8 cellular contexts compared by ENCODE assay signal in the genomic region with DNA sequence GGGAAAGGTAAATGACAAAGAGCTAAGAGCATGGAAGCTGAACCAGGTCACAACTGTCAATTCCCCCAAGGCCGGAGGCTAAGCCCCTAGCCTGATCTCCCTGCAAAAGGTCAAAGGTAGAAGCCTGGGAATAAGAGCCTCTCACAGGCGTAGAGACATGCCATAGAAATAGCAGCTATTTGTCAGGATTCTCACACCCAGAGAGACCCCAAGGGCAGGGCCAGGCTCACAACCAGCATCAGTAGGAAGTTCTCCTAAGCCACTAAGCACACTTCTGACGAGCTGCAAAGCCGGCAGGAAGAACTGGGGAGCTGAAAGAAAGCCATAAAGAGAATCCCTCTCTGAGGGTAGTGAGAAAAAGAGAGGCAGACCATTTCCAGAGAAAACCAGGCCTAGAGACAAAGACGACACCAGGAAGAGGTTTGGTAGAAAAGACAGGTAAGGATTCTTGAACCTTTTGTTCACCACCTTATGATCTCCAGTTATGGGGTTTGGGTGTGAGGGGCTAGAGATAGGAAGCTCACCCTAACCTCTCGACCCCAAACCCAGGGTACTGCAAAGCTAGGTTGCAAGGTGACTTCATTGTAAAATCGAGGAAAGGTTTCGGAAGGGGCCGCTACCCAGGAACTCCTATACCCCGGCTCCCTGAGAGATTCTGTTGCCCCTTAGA. TPM values are rescaled to one million over a fixed set of nuclear protein-coding genes. Genes with fewer than 3 reads are reported as not detected.
DNase-seq lines count a peak whose midpoint lies in the region; ATAC-seq and TF ChIP-seq lines count a peak whose summit lies in the region.

No MANE protein-coding gene starts in this region.

- no peaks in the 10 kb centered on the region for H3K9me3 ChIP-seq in CD4-positive, CD25-positive, alpha-beta regulatory T cell (ENCODE audit: control insufficient read depth in 2 of 2, low read length in 2 of 2)
- no peaks in the 10 kb centered on the region for H3K9me3 ChIP-seq in muscle layer of colon (ENCODE audit: low read length)

- peak overlapping the region; percentile 84 for H3K4me3 ChIP-seq in CD4-positive, CD25-positive, alpha-beta regulatory T cell (ENCODE audit: low read depth, low read length)
- H3K4me3 ChIP-seq in LNCaP clone FGC (ENCODE audit: low read depth, low read length) (peak overlapping the region; percentile 85), muscle layer of colon (ENCODE audit: low read depth in 1 of 2, low read length in 2 of 2) (peak overlapping the region; percentile 62 to 70)

- H3K4me3 Mint-ChIP-seq in CD4-positive, CD25-positive, alpha-beta regulatory T cell, result peak overlapping the region; percentile 92 to 96 (median 95)
- H3K4me3 Mint-ChIP-seq in central memory CD8-positive, alpha-beta T cell, result peak overlapping the region; percentile 89

- no peak for TF ChIP-seq CTCF in LNCaP clone FGC (IDR thresholded peaks at IDR 0.05; ENCODE audit: control insufficient read depth, extremely low read depth, insufficient read depth)

- H3K36me3 ChIP-seq in CD4-positive, CD25-positive, alpha-beta regulatory T cell (ENCODE audit: control insufficient read depth, insufficient read depth, low read length), result peaks cover 33% of the 10 kb centered on the region
- peaks cover 32% of the 10 kb centered on the region for H3K36me3 ChIP-seq in muscle layer of colon (ENCODE audit: insufficient read depth, low read length)

- H3K9me3 Mint-ChIP-seq in CD4-positive, CD25-positive, alpha-beta regulatory T cell, result peaks cover 0 to 1% (median 0%) of the 10 kb centered on the region in 7 donors
- H3K9me3 Mint-ChIP-seq in central memory CD8-positive, alpha-beta T cell, result no peaks in the 10 kb centered on the region

- H3K27ac Mint-ChIP-seq in CD4-positive, CD25-positive, alpha-beta regulatory T cell, result peak overlapping the region; percentile 90 to 96 (median 94)
- peak overlapping the region; percentile 86 for H3K27ac Mint-ChIP-seq in central memory CD8-positive, alpha-beta T cell (ENCODE audit: low read depth)

- ATAC-seq in CD4-positive, CD25-positive, alpha-beta regulatory T cell (ENCODE audit: low read depth in 2 of 2), result no peak
- no peak for ATAC-seq in central memory CD8-positive, alpha-beta T cell (replicated peaks; ENCODE audit: extremely low read depth, poor library complexity, severe bottlenecking)
- no peak for ATAC-seq in HG02973 (IDR thresholded peaks at IDR 0.05; ENCODE audit: unreplicated experiment)
- ATAC-seq in HG03039 (IDR thresholded peaks at IDR 0.05; ENCODE audit: unreplicated experiment), result no peak

- H3K27me3 Mint-ChIP-seq in CD4-positive, CD25-positive, alpha-beta regulatory T cell, result peaks cover 16% of the 10 kb centered on the region
- H3K27me3 Mint-ChIP-seq in central memory CD8-positive, alpha-beta T cell, result no peaks in the 10 kb centered on the region

- H3K36me3 Mint-ChIP-seq in CD4-positive, CD25-positive, alpha-beta regulatory T cell, result peaks cover 22% of the 10 kb centered on the region
- H3K36me3 Mint-ChIP-seq in central memory CD8-positive, alpha-beta T cell (ENCODE audit: insufficient read depth), result peaks cover 49% of the 10 kb centered on the region

- peak in 1 of 3 donors; percentile 29 for DNase-seq in CD4-positive, CD25-positive, alpha-beta regulatory T cell
- DNase-seq in LNCaP clone FGC (ENCODE audit: low read depth) (no peak), SHP77 treated with DMSO at 0.1 percent for 48 hours (lab: John Stamatoyannopoulos, UW) (no peak), NCI-H524 treated with DMSO at 0.1 percent for 48 hours (lab: John Stamatoyannopoulos, UW) (no peak)
- no peak for DNase-seq in central memory CD8-positive, alpha-beta T cell (ENCODE audit: low spot score in 2 of 2)

- H3K27me3 ChIP-seq in CD4-positive, CD25-positive, alpha-beta regulatory T cell (ENCODE audit: control insufficient read depth, insufficient read depth, low read length), result no peaks in the 10 kb centered on the region
- no peaks in the 10 kb centered on the region for H3K27me3 ChIP-seq in muscle layer of colon (ENCODE audit: control insufficient read depth in 1 of 2, insufficient read depth in 2 of 2, low read length in 2 of 2)

- peaks cover 26 to 61% (median 41%) of the 10 kb centered on the region in 4 donors for H3K4me1 Mint-ChIP-seq in CD4-positive, CD25-positive, alpha-beta regulatory T cell
- peaks cover 39% of the 10 kb centered on the region for H3K4me1 Mint-ChIP-seq in central memory CD8-positive, alpha-beta T cell

- H3K27ac ChIP-seq in CD4-positive, CD25-positive, alpha-beta regulatory T cell (ENCODE audit: insufficient read depth, low read length, poor library complexity, severe bottlenecking), result peak overlapping the region; percentile 86
- peak overlapping the region; percentile 76 for H3K27ac ChIP-seq in muscle layer of colon (ENCODE audit: low read depth, low read length)

- H3K4me1 ChIP-seq in CD4-positive, CD25-positive, alpha-beta regulatory T cell (ENCODE audit: control insufficient read depth, insufficient read depth, low read length, poor library complexity, severe bottlenecking), result peaks cover 32% of the 10 kb centered on the region
- H3K4me1 ChIP-seq in muscle layer of colon (ENCODE audit: insufficient read depth, low read length), result peaks cover 17% of the 10 kb centered on the region

- peak overlapping the region; percentile 43 for H3K9ac ChIP-seq in muscle layer of colon (ENCODE audit: low read length)

RNA-seq across cellular contexts. Expression of a gene that starts 1.0 kb away (rescaled TPM):
- 153 TPM for total RNA-seq in CD4-positive, CD25-positive, alpha-beta regulatory T cell
- polyA plus RNA-seq in CD4-positive, CD25-positive, alpha-beta regulatory T cell, result 10 to 100 TPM; 46.3 to 64.1 (median 54.1) TPM

RNA-seq across cellular contexts. Expression of a gene that starts 30.1 kb away (rescaled TPM):
- 933 TPM for total RNA-seq in CD4-positive, CD25-positive, alpha-beta regulatory T cell
- 1,000 to 10,000 TPM; 2,559 to 3,471 (median 2,992) TPM for polyA plus RNA-seq in CD4-positive, CD25-positive, alpha-beta regulatory T cell

RNA-seq across cellular contexts. Expression of a gene that starts 33.5 kb away (rescaled TPM):
- 33.7 TPM for total RNA-seq in CD4-positive, CD25-positive, alpha-beta regulatory T cell
- 10 to 100 TPM; 39.2 to 45.8 (median 45.1) TPM for polyA plus RNA-seq in CD4-positive, CD25-positive, alpha-beta regulatory T cell

RNA-seq across cellular contexts. Expression of a gene that starts 35.9 kb away (rescaled TPM):
- 8.8 TPM for total RNA-seq in CD4-positive, CD25-positive, alpha-beta regulatory T cell
- polyA plus RNA-seq in CD4-positive, CD25-positive, alpha-beta regulatory T cell, result 10 to 100 TPM in 3 of 4 donors, 1 to 10 TPM in 1; 9.9 to 18.4 (median 11.3) TPM

RNA-seq across cellular contexts. Expression of a gene that starts 35.9 kb away (rescaled TPM):
- 16.9 TPM for total RNA-seq in CD4-positive, CD25-positive, alpha-beta regulatory T cell
- polyA plus RNA-seq in CD4-positive, CD25-positive, alpha-beta regulatory T cell, result 1 to 10 TPM; 4.1 to 6.8 (median 5.0) TPM
